ENCODE assay signal across 14 cellular contexts in genomic region chr18:24214913-24215312, GRCh38.
A peak's percentile ranks its signal among the peaks of the same experiment; 100 is the strongest.
DNase-seq lines count a peak whose midpoint lies in the region; ATAC-seq, FAIRE-seq and TF ChIP-seq lines count a peak whose summit lies in the region.
"Had no signal": no experiment of that assay in that cellular context is flagged by ENCODE, and none has a peak within 500 bp of the region (broad histone marks: within the 10 kb centered on the region; RNA-seq: fewer than 3 reads in every experiment).

No MANE protein-coding gene starts in this region.

- H3K4me1 ChIP-seq in A549: peaks cover 17% of the 10 kb centered on the region; the same call in 2 of the 3 replicates
- H3K4me1 ChIP-seq in IMR-90 (ENCODE audit: control insufficient read depth, insufficient read depth, low read length): peaks cover 10% of the 10 kb centered on the region; the same call in 1 of the 2 replicates
- peaks cover 0 to 5% of the 10 kb centered on the region in 2 experiments for H3K4me1 ChIP-seq in neutrophil (ENCODE audit: control insufficient read depth in 1 of 2, insufficient read depth in 1 of 2, low read depth in 1 of 2, low read length in 1 of 2)

- no peak overlapping the region for H2BK120ac ChIP-seq in IMR-90 (ENCODE audit: low read depth, low read length)

- ATAC-seq in A549 (no peak), IMR-90 (ENCODE audit: low read depth) (peak; percentile 16)
- ATAC-seq: activated CD8-positive, alpha-beta T cell treated with anti-CD3 and anti-CD28 coated beads for 36 hours had no signal

- no peak overlapping the region for H3K23ac ChIP-seq in IMR-90 (ENCODE audit: low read depth, low read length)

- no peak overlapping the region for H2AK9ac ChIP-seq in IMR-90 (replicated peaks; ENCODE audit: low read depth, low read length, poor library complexity)

- H3K9me1 ChIP-seq in IMR-90 (ENCODE audit: insufficient read depth, low read length): peaks cover 5% of the 10 kb centered on the region

- H3K9ac ChIP-seq in IMR-90 (ENCODE audit: low read depth, low read length): no peak overlapping the region

- no peaks in the 10 kb centered on the region for H3K9me3 ChIP-seq in A549
- no peaks in the 10 kb centered on the region for H3K9me3 ChIP-seq in IMR-90 (ENCODE audit: control insufficient read depth, insufficient read depth, low read length)
- no peaks in the 10 kb centered on the region for H3K9me3 ChIP-seq in neutrophil

- no peak overlapping the region for H3K4ac ChIP-seq in IMR-90 (ENCODE audit: low read depth, low read length)

- no peak overlapping the region; the same call in 1 of the 2 replicates for H3K14ac ChIP-seq in IMR-90 (replicated peaks; ENCODE audit: low read depth, low read length)

- H2AFZ ChIP-seq in IMR-90 (replicated peaks; ENCODE audit: low read length, poor library complexity): no peak overlapping the region

- no peak for DNase-seq in A549 (ENCODE audit: low read depth in 1 of 2, low spot score in 1 of 2)
- no peak for DNase-seq in IMR-90
- DNase-seq in epithelial cell of esophagus (ENCODE audit: low read depth): peak; percentile 10
- DNase-seq in frontal cortex (ENCODE audit: low spot score in 2 of 2): no peak
- no peak for DNase-seq in globus pallidus (ENCODE audit: low spot score)
- DNase-seq in ecto neural progenitor cell (ENCODE audit: low spot score): no peak
- no peak for DNase-seq in GM12891 (ENCODE audit: insufficient read length, low spot score)
- DNase-seq: activated CD8-positive, alpha-beta T cell treated with anti-CD3 and anti-CD28 coated beads for 36 hours; activated effector memory CD4-positive, alpha-beta T cell treated with anti-CD3 and anti-CD28 coated beads, Interleukin-2, amount 50 U/mL, for 16 hours; hippocampal formation; Kasumi-1; occipital lobe had no signal

- H3K18ac ChIP-seq in IMR-90 (ENCODE audit: low read depth, low read length): peak overlapping the region; percentile 83; the same call in 1 of the 2 replicates

- FAIRE-seq in A549 (lab: Jason Lieb, UNC) (no peak), frontal cortex (lab: Jason Lieb, UNC) (no peak), GM12891 (lab: Jason Lieb, UNC) (no peak)

- TF ChIP-seq RAD21 in A549 (conservative IDR thresholded peaks at IDR 0.05 in 1 of 2, IDR thresholded peaks at IDR 0.05 in 1 of 2) (no peak), IMR-90 (IDR thresholded peaks at IDR 0.05; ENCODE audit: low read length) (no peak)

- 100% methylated on average over 1 of the region's 1 CpG for WGBS in A549 (ENCODE audit: missing lambda C conversion rate)
- WGBS in IMR-90 (ENCODE audit: extremely low coverage in 2 of 2, insufficient read length in 1 of 2), 2 experiments: no CpG with 5 or more reads among the region's 1 CpG

- BruUV-seq in IMR-90 (replicated peaks; lab: Mats Ljungman, UMichigan): no TSS peak

- TF ChIP-seq POLR2A in A549 (IDR thresholded peaks at IDR 0.05; ENCODE audit: low read length): no peak
- TF ChIP-seq POLR2A in IMR-90 (IDR thresholded peaks at IDR 0.05; ENCODE audit: low read depth, low read length): no peak
- TF ChIP-seq POLR2A in GM12891 (IDR thresholded peaks at IDR 0.05; ENCODE audit: low read depth, low read length): no peak

- peaks cover 0 to 21% of the 10 kb centered on the region in 2 experiments; a peak in 2 of 4 replicates for H3K79me1 ChIP-seq in IMR-90 (ENCODE audit: low read depth in 1 of 2, low read length in 2 of 2)

- POLR2A ChIA-PET in A549 (lab: Yijun Ruan, JAX): interaction anchor here (1.2 kb wide), 1 partner anchor 76 kb away, joined by 5 read pairs; the partner anchor contains the start of gene CABYR
- POLR2A ChIA-PET in IMR-90 (lab: Charles Lee; ENCODE audit: unreplicated experiment): interaction anchor here (0.6 kb wide), 1 partner anchor 1478 kb away, joined by 3 read pairs; no protein-coding TSS in a partner anchor

- intact Hi-C loops in IMR-90 (cut with micrococcal nuclease): no loop called here

- dilution Hi-C loops in IMR-90 (cut with HindIII; ENCODE audit: low sequenced_read_pairs, unreplicated experiment): no loop called here

- H2AK5ac ChIP-seq in IMR-90 (ENCODE audit: low read depth, low read length): no peak overlapping the region

- H3K4me2 ChIP-seq in A549 (peak overlapping the region; percentile 13; the same call in 1 of the 3 replicates), IMR-90 (ENCODE audit: low read depth, low read length) (peak overlapping the region; percentile 89; the same call in 1 of the 2 replicates)

- no peak overlapping the region for H4K91ac ChIP-seq in IMR-90 (ENCODE audit: insufficient read depth, low read depth, low read length)

- H2BK20ac ChIP-seq in IMR-90 (ENCODE audit: low read depth, low read length): peak overlapping the region; percentile 63; the same call in 1 of the 2 replicates

- CTCF ChIA-PET in A549 (lab: Yijun Ruan, JAX) (interaction anchor here (1.5 kb wide), 1 partner anchor 38 kb away, joined by 4 read pairs; no protein-coding TSS in a partner anchor), IMR-90 (lab: Yijun Ruan, JAX) (interaction anchor here (1.2 to 1.3 kb wide), 2 partner anchors 25 to 38 kb away, joined by 3 to 4 read pairs; no protein-coding TSS in a partner anchor)

- H3K4me3 ChIP-seq in A549 (no peak overlapping the region), IMR-90 (ENCODE audit: insufficient read depth, low read depth, low read length) (no peak overlapping the region), epithelial cell of esophagus (ENCODE audit: low read length) (no peak overlapping the region), neutrophil (ENCODE audit: low read depth in 1 of 2, low read length in 1 of 2) (no peak overlapping the region)
- H3K4me3 ChIP-seq: SK-N-MC had no signal

- H3K27ac ChIP-seq in A549: no peak overlapping the region; a peak in 1 of 6 replicates
- no peak overlapping the region for H3K27ac ChIP-seq in IMR-90 (ENCODE audit: insufficient read depth, low read length)
- peak overlapping the region; percentile 6 for H3K27ac ChIP-seq in neutrophil
- H3K27ac ChIP-seq: SK-N-MC had no signal

- H3K36me3 ChIP-seq in IMR-90 (ENCODE audit: control insufficient read depth, insufficient read depth, low read length) (no peaks in the 10 kb centered on the region), neutrophil (no peaks in the 10 kb centered on the region)

- TF ChIP-seq CTCF in A549 (IDR thresholded peaks at IDR 0.05) (no peak), IMR-90 (conservative IDR thresholded peaks at IDR 0.05; ENCODE audit: low read depth, low read length) (no peak), epithelial cell of esophagus (IDR thresholded peaks at IDR 0.05; ENCODE audit: insufficient read depth, low read depth, low read length, missing control alignments) (no peak), neutrophil (IDR thresholded peaks at IDR 0.05) (no peak)

- no peak overlapping the region for H3K56ac ChIP-seq in IMR-90 (ENCODE audit: extremely low read depth, insufficient read depth, low read length)

- no peak for TF ChIP-seq EP300 in A549 (IDR thresholded peaks at IDR 0.05)

- H4K20me1 ChIP-seq in IMR-90 (ENCODE audit: insufficient read depth, low read length): no peaks in the 10 kb centered on the region

- in situ Hi-C loops in IMR-90 (cut with MboI; ENCODE audit: low sequenced_read_pairs): no loop called here

- H2BK5ac ChIP-seq in IMR-90 (ENCODE audit: low read depth, low read length, poor library complexity, severe bottlenecking): no peak overlapping the region

- H4K5ac ChIP-seq in IMR-90 (ENCODE audit: low read depth, low read length): peak overlapping the region; percentile 33; the same call in 1 of the 2 replicates

- H4K8ac ChIP-seq in IMR-90 (ENCODE audit: low read depth in 2 of 2, low read length in 2 of 2): no peak overlapping the region

- no peak overlapping the region for H2BK15ac ChIP-seq in IMR-90 (ENCODE audit: low read depth, low read length)

- H3K27me3 ChIP-seq in IMR-90 (ENCODE audit: control insufficient read depth, insufficient read depth, low read length): no peaks in the 10 kb centered on the region
- no peaks in the 10 kb centered on the region for H3K27me3 ChIP-seq in neutrophil

TF ChIP-seq in A549, 52 proteins besides CTCF, POLR2A, EP300 and RAD21:
- TF ChIP-seq EHMT2 (IDR thresholded peaks at IDR 0.05; ENCODE audit: low read depth): no peak

TF ChIP-seq in IMR-90, 13 proteins besides CTCF, POLR2A, EP300 and RAD21 (continues in another document):
- TF ChIP-seq MAZ (IDR thresholded peaks at IDR 0.05; ENCODE audit: borderline replicate concordance, low read depth, low read length) (no peak), SMC3 (IDR thresholded peaks at IDR 0.05; ENCODE audit: low read depth, low read length) (no peak), RFX5 (IDR thresholded peaks at IDR 0.05; ENCODE audit: low read depth, low read length) (no peak), USF2 (IDR thresholded peaks at IDR 0.05; ENCODE audit: low read depth, low read length) (no peak), NFE2L2 (IDR thresholded peaks at IDR 0.05; ENCODE audit: low read depth, low read length) (no peak), CEBPB (IDR thresholded peaks at IDR 0.05; ENCODE audit: low read depth, low read length) (no peak), MXI1 (IDR thresholded peaks at IDR 0.05; ENCODE audit: borderline replicate concordance, low read depth, low read length) (no peak), MAFK (IDR thresholded peaks at IDR 0.05; ENCODE audit: low read depth, low read length) (no peak)

TF ChIP-seq in GM12891, 5 proteins besides CTCF, POLR2A, EP300 and RAD21:
- TF ChIP-seq POU2F2 (IDR thresholded peaks at IDR 0.05; ENCODE audit: low read depth, low read length) (no peak), PAX5 (IDR thresholded peaks at IDR 0.05; ENCODE audit: insufficient read depth, low read length, severe bottlenecking) (no peak), TAF1 (IDR thresholded peaks at IDR 0.05; ENCODE audit: low read depth, low read length) (no peak), POLR2AphosphoS5 (IDR thresholded peaks at IDR 0.05; ENCODE audit: low read depth, low read length) (no peak), SPI1 (IDR thresholded peaks at IDR 0.05; ENCODE audit: low read depth, low read length) (no peak)
